ENCODE assay signal across 8 cellular contexts in genomic region chr1:113928129-113928949, GRCh38. TPM values are rescaled to one million over a fixed set of nuclear protein-coding genes. Genes with fewer than 3 reads are reported as not detected.
DNase-seq lines count a peak whose midpoint lies in the region; ATAC-seq and TF ChIP-seq lines count a peak whose summit lies in the region.

No MANE protein-coding gene starts in this region.

- H3K9me3 Mint-ChIP-seq in Calu3 (ENCODE audit: low read depth, unreplicated experiment) (no peaks in the 10 kb centered on the region), neural progenitor cell (no peaks in the 10 kb centered on the region)

- POLR2A ChIA-PET in SK-N-SH (lab: Yijun Ruan, JAX), result interaction anchor here (0.8 to 2.9 kb wide), 2 partner anchors 24 to 116 kb away, joined by 3 to 21 read pairs; partner anchors contain the start of genes AP4B1, DCLRE1B and RSBN1

- H3K9me3 ChIP-seq in HAP-1 (no peaks in the 10 kb centered on the region), SK-N-SH (no peaks in the 10 kb centered on the region), esophagus (ENCODE audit: control insufficient read depth in 2 of 2, insufficient read depth in 1 of 2, low read depth in 1 of 2, low read length in 1 of 2) (no peaks in the 10 kb centered on the region), neural progenitor cell (ENCODE audit: low read depth) (no peaks in the 10 kb centered on the region)

- peaks cover 28% of the 10 kb centered on the region for H4K20me1 ChIP-seq in SK-N-SH (ENCODE audit: insufficient read depth)
- peaks cover 35% of the 10 kb centered on the region for H4K20me1 ChIP-seq in neural progenitor cell (ENCODE audit: low read depth)

- intact Hi-C loops in Calu3 (cut with micrococcal nuclease; ENCODE audit: unreplicated experiment), result loop anchor here (1.0 kb wide), 1 partner anchor 41 kb away; the partner anchor contains the start of gene BCL2L15

- in situ Hi-C loops in HAP-1 (cut with MboI; ENCODE audit: low sequenced_read_pairs), result no loop called here

- H3K9ac ChIP-seq in SK-N-SH (peak overlapping the region; percentile 98), neural progenitor cell (peak overlapping the region; percentile 29)

- H3K4me2 ChIP-seq in SK-N-SH, result peak overlapping the region; percentile 86
- peak overlapping the region; percentile 84 for H3K4me2 ChIP-seq in neural progenitor cell

- peaks cover 38% of the 10 kb centered on the region for H3K4me1 Mint-ChIP-seq in Calu3 (ENCODE audit: low read depth, unreplicated experiment)
- peaks cover 33% of the 10 kb centered on the region for H3K4me1 Mint-ChIP-seq in neural progenitor cell

- no peaks in the 10 kb centered on the region for H3K27me3 ChIP-seq in HAP-1 (ENCODE audit: low read depth)
- H3K27me3 ChIP-seq in SK-N-SH (ENCODE audit: insufficient read depth), result no peaks in the 10 kb centered on the region
- H3K27me3 ChIP-seq in esophagus (ENCODE audit: control insufficient read depth in 1 of 2, insufficient read depth in 2 of 2, low read length in 2 of 2), result no peaks in the 10 kb centered on the region
- peaks cover 17% of the 10 kb centered on the region for H3K27me3 ChIP-seq in neural progenitor cell

- TSS peak; percentile 82 for BruUV-seq in Calu3 (replicated peaks; lab: Mats Ljungman, UMichigan)

- no peaks in the 10 kb centered on the region for H3K9me2 ChIP-seq in SK-N-SH

- H3K4me3 Mint-ChIP-seq in Calu3 (ENCODE audit: low read depth, unreplicated experiment) (peak overlapping the region; percentile 85), neural progenitor cell (peak overlapping the region; percentile 95)

- no peak for ATAC-seq in HG03108 (IDR thresholded peaks at IDR 0.05; ENCODE audit: unreplicated experiment)

- H3K36me3 ChIP-seq in HAP-1 (replicated peaks), result no peaks in the 10 kb centered on the region
- H3K36me3 ChIP-seq in SK-N-SH (replicated peaks in 1 of 2; ENCODE audit: control insufficient read depth in 1 of 2, insufficient read depth in 2 of 2, low read length in 1 of 2), result no peaks in the 10 kb centered on the region
- H3K36me3 ChIP-seq in esophagus (ENCODE audit: control insufficient read depth in 2 of 2, insufficient read depth in 2 of 2, low read length in 1 of 2), result no peaks in the 10 kb centered on the region
- no peaks in the 10 kb centered on the region for H3K36me3 ChIP-seq in neural progenitor cell

- DNase-seq in Calu3 (no peak), HAP-1 (ENCODE audit: low spot score in 2 of 2) (no peak), SK-N-SH (no peak), neural progenitor cell (ENCODE audit: low spot score) (no peak), NCI-H345 treated with DMSO at 0.1 percent for 48 hours (lab: John Stamatoyannopoulos, UW; ENCODE audit: unreplicated experiment) (no peak), HuH-7 (ENCODE audit: low spot score) (no peak)

- H3K27ac ChIP-seq in SK-N-SH (ENCODE audit: low read depth in 2 of 2, low read length in 1 of 2), result peak overlapping the region; percentile 86 to 89
- peak overlapping the region; percentile 98 for H3K27ac ChIP-seq in esophagus (ENCODE audit: low read depth in 2 of 2, low read length in 1 of 2)
- H3K27ac ChIP-seq in neural progenitor cell, result no peak overlapping the region

- H2AFZ ChIP-seq in SK-N-SH (ENCODE audit: low read depth) (peak overlapping the region; percentile 98), neural progenitor cell (replicated peaks) (peak overlapping the region; percentile 87)

- H3K4me1 ChIP-seq in HAP-1 (peaks cover 12% of the 10 kb centered on the region), SK-N-SH (ENCODE audit: control insufficient read depth in 1 of 2, insufficient read depth in 2 of 2, low read depth in 1 of 2, low read length in 1 of 2) (peaks cover 8 to 22% of the 10 kb centered on the region in 2 experiments), esophagus (ENCODE audit: control insufficient read depth in 2 of 2, insufficient read depth in 2 of 2, low read length in 1 of 2) (peaks cover 0 to 3% of the 10 kb centered on the region in 2 donors), neural progenitor cell (peaks cover 21% of the 10 kb centered on the region)

- peaks cover 40% of the 10 kb centered on the region for H3K79me2 ChIP-seq in SK-N-SH (ENCODE audit: insufficient read depth)
- peaks cover 37% of the 10 kb centered on the region for H3K79me2 ChIP-seq in neural progenitor cell (ENCODE audit: low read depth)

- peaks cover 38% of the 10 kb centered on the region for H3K36me3 Mint-ChIP-seq in Calu3 (ENCODE audit: insufficient read depth, unreplicated experiment)
- H3K36me3 Mint-ChIP-seq in neural progenitor cell, result no peaks in the 10 kb centered on the region

- TF ChIP-seq RAD21 in SK-N-SH (IDR thresholded peaks at IDR 0.05; ENCODE audit: low read length), result no peak

- H3F3A ChIP-seq in SK-N-SH (replicated peaks; ENCODE audit: insufficient read depth) (no peaks in the 10 kb centered on the region), neural progenitor cell (ENCODE audit: low read depth) (peaks cover 13% of the 10 kb centered on the region)

- H3K4me3 ChIP-seq in HAP-1 (peak overlapping the region; percentile 62), SK-N-SH (ENCODE audit: low read depth in 2 of 2, low read length in 1 of 2) (peak overlapping the region; percentile 93 to 99), esophagus (ENCODE audit: low read depth in 1 of 2, low read length in 2 of 2) (peak overlapping the region; percentile 92 to 94), neural progenitor cell (peak overlapping the region; percentile 94)

- H3K27me3 Mint-ChIP-seq in Calu3 (ENCODE audit: unreplicated experiment) (no peaks in the 10 kb centered on the region), neural progenitor cell (ENCODE audit: insufficient read depth, low read depth) (peaks cover 3% of the 10 kb centered on the region)

- TF ChIP-seq EP300 in SK-N-SH (IDR thresholded peaks at IDR 0.05; ENCODE audit: borderline replicate concordance in 1 of 2, low read depth in 1 of 2, low read length in 1 of 2), result no peak

- 18% methylated on average over 7 of the region's 7 CpGs for WGBS in SK-N-SH (ENCODE audit: low lambda C conversion rate)
- 12 to 16% methylated on average over 7 of the region's 7 CpGs for WGBS in esophagus, 2 donors

- CTCF ChIA-PET in Calu3 (lab: Charles Lee), result no interaction called here
- CTCF ChIA-PET in SK-N-SH (lab: Yijun Ruan, JAX), result interaction anchor here (1.1 to 3.2 kb wide), 5 partner anchors 11 to 354 kb away, joined by 3 to 19 read pairs (median 7); partner anchors contain the start of genes AP4B1 and DCLRE1B

- TF ChIP-seq CTCF in Calu3 (IDR thresholded peaks at IDR 0.05; ENCODE audit: unreplicated experiment), result no peak
- no peak for TF ChIP-seq CTCF in SK-N-SH (IDR thresholded peaks at IDR 0.05)
- TF ChIP-seq CTCF in neural progenitor cell (IDR thresholded peaks at IDR 0.05), result no peak

- peak overlapping the region; percentile 89 for H3K27ac Mint-ChIP-seq in Calu3 (ENCODE audit: unreplicated experiment)
- no peak overlapping the region for H3K27ac Mint-ChIP-seq in neural progenitor cell

TF ChIP-seq in SK-N-SH, 30 proteins besides CTCF, POLR2A, EP300 and RAD21:
- TF ChIP-seq FOXM1 (IDR thresholded peaks at IDR 0.05; ENCODE audit: low read depth), result no peak
- TF ChIP-seq TCF12 (IDR thresholded peaks at IDR 0.05), result no peak

RNA-seq across cellular contexts. Expression of gene HIPK1, which starts 0.8 kb away (rescaled TPM):
- 42.7 and 43.2 TPM in 2 replicates for total RNA-seq in Calu3 (2022)
- polyA plus RNA-seq in SK-N-SH (2012; rRNA removed), result 7.1 and 10.1 TPM in 2 replicates
- 7.2 and 8.1 TPM in 2 replicates for polyA plus RNA-seq in SK-N-SH (2012; cell fraction: cytosol; rRNA removed)
- 10.4 and 18.9 TPM in 2 replicates for polyA plus RNA-seq in SK-N-SH (2012; cell fraction: nucleus; rRNA removed)
- 10 to 100 TPM; 10.8 to 14.5 TPM for polyA plus RNA-seq in esophagus
- total RNA-seq in neural progenitor cell (ENCODE audit: low replicate concordance), result 37.1 and 41.3 TPM in 2 replicates

RNA-seq across cellular contexts. Expression of gene DCLRE1B, which starts 23.2 kb away (rescaled TPM):
- 6.9 and 7.5 TPM in 2 replicates for total RNA-seq in Calu3 (2022)
- polyA plus RNA-seq in SK-N-SH (2012; rRNA removed), result 3.0 and 3.3 TPM in 2 replicates
- 2.6 and 3.3 TPM in 2 replicates for polyA plus RNA-seq in SK-N-SH (2012; cell fraction: cytosol; rRNA removed)
- 1.3 and 1.5 TPM in 2 replicates for polyA plus RNA-seq in SK-N-SH (2012; cell fraction: nucleus; rRNA removed)
- 1 to 10 TPM; 1.5 to 3.7 TPM for polyA plus RNA-seq in esophagus
- total RNA-seq in neural progenitor cell (ENCODE audit: low replicate concordance), result 8.0 and 11.9 TPM in 2 replicates

RNA-seq across cellular contexts. Expression of gene AP4B1, which starts 23.7 kb away (rescaled TPM):
- total RNA-seq in Calu3 (2022) (18.3 and 21.0 TPM in 2 replicates), neural progenitor cell (ENCODE audit: low replicate concordance) (13.1 and 27.7 TPM in 2 replicates)
- polyA plus RNA-seq in SK-N-SH (2012; rRNA removed) (11.5 and 16.8 TPM in 2 replicates), esophagus (10 to 100 TPM; 12.9 to 15.1 TPM)
- 7.7 and 8.1 TPM in 2 replicates for polyA plus RNA-seq in SK-N-SH (2012; cell fraction: cytosol; rRNA removed)
- polyA plus RNA-seq in SK-N-SH (2012; cell fraction: nucleus; rRNA removed), result 41.9 and 60.0 TPM in 2 replicates

RNA-seq across cellular contexts. Expression of gene BCL2L15, which starts 41.0 kb away (rescaled TPM):
- total RNA-seq in Calu3 (2022) (13.0 and 16.8 TPM in 2 replicates), neural progenitor cell (ENCODE audit: low replicate concordance) (0.04 and 0.31 TPM in 2 replicates)
- polyA plus RNA-seq in SK-N-SH (2012; rRNA removed) (0.02 and 0.05 TPM in 2 replicates), esophagus (1 to 10 TPM; 4.2 to 4.6 TPM)
- under 0.01 and 0.01 TPM in 2 replicates for polyA plus RNA-seq in SK-N-SH (2012; cell fraction: cytosol; rRNA removed)
- 0.42 and 0.66 TPM in 2 replicates for polyA plus RNA-seq in SK-N-SH (2012; cell fraction: nucleus; rRNA removed)

RNA-seq across cellular contexts. Expression of gene OLFML3, which starts 50.9 kb away (rescaled TPM):
- total RNA-seq in Calu3 (2022) (0.24 TPM in 1 of 2 replicates, not detected in the other), neural progenitor cell (ENCODE audit: low replicate concordance) (13.4 and 19.3 TPM in 2 replicates)
- polyA plus RNA-seq in SK-N-SH (2012; rRNA removed) (26.1 and 28.3 TPM in 2 replicates), esophagus (1 to 10 TPM; 4.7 to 6.7 TPM)
- polyA plus RNA-seq in SK-N-SH (2012; cell fraction: cytosol; rRNA removed), result 20.6 and 25.1 TPM in 2 replicates
- 13.4 and 19.7 TPM in 2 replicates for polyA plus RNA-seq in SK-N-SH (2012; cell fraction: nucleus; rRNA removed)
